1 cellular context compared by ENCODE assay signal in the genomic region with DNA sequence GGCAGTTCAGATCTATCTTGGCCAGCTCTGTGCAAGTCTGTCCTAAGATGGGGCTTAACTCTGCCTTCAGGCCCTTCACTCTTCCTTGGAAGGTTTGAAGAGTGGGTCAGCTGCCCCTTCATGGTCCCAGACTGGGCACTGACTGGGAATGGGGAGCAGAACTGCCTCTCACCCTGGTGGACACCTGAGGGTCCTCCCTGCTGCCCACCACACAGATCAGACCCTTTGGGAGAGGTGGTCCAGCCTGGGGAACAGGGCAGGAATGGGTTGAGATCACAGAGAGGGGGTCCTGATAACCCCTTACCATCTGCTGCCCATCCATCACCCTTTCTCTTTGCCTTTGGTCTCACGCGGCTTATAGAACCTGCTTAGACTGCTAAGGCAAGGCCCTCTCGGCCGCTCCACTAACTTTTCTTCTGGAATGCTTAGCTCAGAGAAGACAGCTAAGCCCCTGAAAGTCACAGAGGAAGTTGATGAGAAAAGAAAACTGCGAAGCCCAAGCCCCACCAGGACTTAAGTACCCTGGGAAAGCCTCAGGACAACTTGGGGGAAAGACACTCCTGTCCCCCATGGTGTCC.
TF ChIP-seq lines count a peak whose summit lies in the region.

No MANE protein-coding gene starts in this region.

TF ChIP-seq in HepG2, 621 proteins besides CTCF, POLR2A, EP300 and RAD21:
- TF ChIP-seq BCLAF1 (IDR thresholded peaks at IDR 0.05): no peak
